30 cellular contexts compared by ENCODE assay signal in genomic region chr13:20356437-20356836, GRCh38.
"Had no signal": no experiment of that assay in that cellular context is flagged by ENCODE, and none has a peak within 500 bp of the region (broad histone marks: within the 10 kb centered on the region; RNA-seq: fewer than 3 reads in every experiment).

No MANE protein-coding gene starts in this region.

- H3K4me3 ChIP-seq: breast epithelium, heart left ventricle, left lung, lower lobe of right lung, spleen, testis, uterus had no signal

- H3K36me3 Mint-ChIP-seq: activated CD8-positive, alpha-beta memory T cell treated with anti-CD3 and anti-CD28 coated beads, Interleukin-2, amount 10 ng/mL, durations not matched to agents 7 days and 5 days; activated naive CD4-positive, alpha-beta T cell treated with anti-CD3 and anti-CD28 coated beads, Interleukin-2, amount 10 ng/mL, durations not matched to agents 7 days and 5 days; immature natural killer cell; natural killer cell; T-cell had no signal

- H3K27ac Mint-ChIP-seq: activated CD4-positive, alpha-beta T cell treated with anti-CD3 and anti-CD28 coated beads for 36 hours; activated CD8-positive, alpha-beta memory T cell treated with anti-CD3 and anti-CD28 coated beads, Interleukin-2, amount 10 ng/mL, durations not matched to agents 7 days and 5 days; activated CD8-positive, alpha-beta T cell treated with anti-CD3 and anti-CD28 coated beads, Interleukin-2, amount 10 ng/mL, durations not matched to agents 7 days and 5 days; activated naive CD4-positive, alpha-beta T cell treated with anti-CD3 and anti-CD28 coated beads, Interleukin-2, amount 10 ng/mL, durations not matched to agents 7 days and 5 days; activated naive CD8-positive, alpha-beta T cell treated with anti-CD3 and anti-CD28 coated beads, Interleukin-2, amount 10 ng/mL, durations not matched to agents 7 days and 5 days; immature natural killer cell; natural killer cell; T-cell; T-helper 2 cell treated with Interferon-gamma antibody and Interleukin-4, amounts not matched to agents 5 μg/mL and 100 μg/mL, for 36 hours had no signal

- H3K4me3 Mint-ChIP-seq: activated CD4-positive, alpha-beta T cell treated with anti-CD3 and anti-CD28 coated beads for 36 hours; activated CD8-positive, alpha-beta memory T cell treated with anti-CD3 and anti-CD28 coated beads, Interleukin-2, amount 10 ng/mL, durations not matched to agents 7 days and 5 days; activated CD8-positive, alpha-beta T cell treated with anti-CD3 and anti-CD28 coated beads, Interleukin-2, amount 10 ng/mL, durations not matched to agents 7 days and 5 days; activated naive CD4-positive, alpha-beta T cell treated with anti-CD3 and anti-CD28 coated beads, Interleukin-2, amount 10 ng/mL, durations not matched to agents 7 days and 5 days; activated naive CD8-positive, alpha-beta T cell treated with anti-CD3 and anti-CD28 coated beads, Interleukin-2, amount 10 ng/mL, durations not matched to agents 7 days and 5 days; immature natural killer cell; natural killer cell; T-cell; T-helper 2 cell treated with Interferon-gamma antibody and Interleukin-4, amounts not matched to agents 5 μg/mL and 100 μg/mL, for 36 hours had no signal

- H3K9me3 Mint-ChIP-seq: activated naive CD4-positive, alpha-beta T cell treated with anti-CD3 and anti-CD28 coated beads, Interleukin-2, amount 10 ng/mL, durations not matched to agents 7 days and 5 days; immature natural killer cell; natural killer cell; T-cell; T-helper 2 cell treated with Interferon-gamma antibody and Interleukin-4, amounts not matched to agents 5 μg/mL and 100 μg/mL, for 36 hours had no signal

- ATAC-seq: activated CD4-positive, alpha-beta T cell treated with anti-CD3 and anti-CD28 coated beads for 36 hours; activated CD8-positive, alpha-beta memory T cell treated with anti-CD3 and anti-CD28 coated beads, Interleukin-2, amount 10 ng/mL, durations not matched to agents 7 days and 5 days; activated CD8-positive, alpha-beta T cell treated with anti-CD3 and anti-CD28 coated beads, Interleukin-2, amount 10 ng/mL, durations not matched to agents 7 days and 5 days; foreskin keratinocyte; heart left ventricle; left lung; lower lobe of right lung; natural killer cell; right cardiac atrium; stimulated activated naive CD8-positive, alpha-beta T cell treated with anti-CD3 and anti-CD28 coated beads, Interleukin-15, Interleukin-2, amounts not matched to agents 100 U/mL and 50 U/mL, for 24 hours; T-cell had no signal

- H3K4me1 Mint-ChIP-seq: immature natural killer cell, T-cell had no signal

- H3K27me3 Mint-ChIP-seq: activated CD4-positive, alpha-beta T cell treated with anti-CD3 and anti-CD28 coated beads for 36 hours; activated CD8-positive, alpha-beta memory T cell treated with anti-CD3 and anti-CD28 coated beads, Interleukin-2, amount 10 ng/mL, durations not matched to agents 7 days and 5 days; T-cell had no signal

- DNase-seq: activated CD4-positive, alpha-beta T cell treated with anti-CD3 and anti-CD28 coated beads for 36 hours; activated CD4-positive, CD25-positive, alpha-beta regulatory T cell; activated CD8-positive, alpha-beta memory T cell treated with anti-CD3 and anti-CD28 coated beads, Interleukin-2, amount 10 ng/mL, durations not matched to agents 7 days and 5 days; activated CD8-positive, alpha-beta T cell treated with anti-CD3 and anti-CD28 coated beads, Interleukin-2, amount 10 ng/mL, durations not matched to agents 7 days and 5 days; activated effector memory CD4-positive, alpha-beta T cell treated with Interleukin-2 at 50 U/mL for 16 hours; activated naive CD4-positive, alpha-beta T cell treated with anti-CD3 and anti-CD28 coated beads, Interleukin-2, amount 10 ng/mL, durations not matched to agents 7 days and 5 days; activated naive CD8-positive, alpha-beta T cell treated with anti-CD3 and anti-CD28 coated beads, Interleukin-2, amount 10 ng/mL, durations not matched to agents 7 days and 5 days; activated T-cell treated with anti-CD3 and anti-CD28 coated beads for 4 hours; amniotic stem cell; dermis blood vessel endothelial cell; effector CD8-positive, alpha-beta T cell; foreskin keratinocyte; hypothalamus; immature natural killer cell; kidney glomerular epithelial cell; left lung; lower lobe of right lung; mesenchymal stem cell; natural killer cell; posterior cingulate gyrus; right cardiac atrium; spleen; stimulated activated CD4-positive, alpha-beta T cell treated with anti-CD3 and anti-CD28 coated beads, Interleukin-2, amount 100 ng/mL, for 48 hours; stimulated activated naive CD8-positive, alpha-beta T cell treated with anti-CD3 and anti-CD28 coated beads, Interleukin-15, Interleukin-2, amounts not matched to agents 100 U/mL and 50 U/mL, for 24 hours; T-cell; testis; uterus had no signal
